ENCODE assay signal across 1 cellular context in genomic region chr5:132736853-132737833, GRCh38.
A peak's percentile ranks its signal among the peaks of the same experiment; 100 is the strongest.
TF ChIP-seq lines count a peak whose summit lies in the region.

KIF3A (minus strand) TSS chr5:132737546; CDS start chr5:132737419, 127 bp downstream.

TF ChIP-seq in HEK293, 187 proteins besides CTCF, POLR2A, EP300 and RAD21 (continued from another document):
- peak; percentile 45 for TF ChIP-seq ZNF692 (tag by site-specific recombination; IDR thresholded peaks at IDR 0.05)
- peak; percentile 51; the same call in 1 of the 2 replicates for TF ChIP-seq SP3 (tag by site-specific recombination; IDR thresholded peaks at IDR 0.05)
- TF ChIP-seq ZFP69B (tag by site-specific recombination; IDR thresholded peaks at IDR 0.05), result no peak
- peak; percentile 91 for TF ChIP-seq ZBTB8A (tag by site-specific recombination; IDR thresholded peaks at IDR 0.05)
